ENCODE assay signal across 1 cellular context in genomic region chr1:187143783-187144182, GRCh38.
TF ChIP-seq lines count a peak whose summit lies in the region.

No MANE protein-coding gene starts in this region.

TF ChIP-seq in SK-N-SH treated with all-trans-retinoic acid at 6 μM for 48 hours, 23 proteins besides CTCF, POLR2A, EP300 and RAD21 (continued from another document):
- no peak for TF ChIP-seq CSRNP3 (CRISPR knock-in tag; IDR thresholded peaks at IDR 0.05)
- no peak for TF ChIP-seq ZNF8 (CRISPR knock-in tag; IDR thresholded peaks at IDR 0.05)
